ENCODE assay signal across 8 cellular contexts in the genomic region with DNA sequence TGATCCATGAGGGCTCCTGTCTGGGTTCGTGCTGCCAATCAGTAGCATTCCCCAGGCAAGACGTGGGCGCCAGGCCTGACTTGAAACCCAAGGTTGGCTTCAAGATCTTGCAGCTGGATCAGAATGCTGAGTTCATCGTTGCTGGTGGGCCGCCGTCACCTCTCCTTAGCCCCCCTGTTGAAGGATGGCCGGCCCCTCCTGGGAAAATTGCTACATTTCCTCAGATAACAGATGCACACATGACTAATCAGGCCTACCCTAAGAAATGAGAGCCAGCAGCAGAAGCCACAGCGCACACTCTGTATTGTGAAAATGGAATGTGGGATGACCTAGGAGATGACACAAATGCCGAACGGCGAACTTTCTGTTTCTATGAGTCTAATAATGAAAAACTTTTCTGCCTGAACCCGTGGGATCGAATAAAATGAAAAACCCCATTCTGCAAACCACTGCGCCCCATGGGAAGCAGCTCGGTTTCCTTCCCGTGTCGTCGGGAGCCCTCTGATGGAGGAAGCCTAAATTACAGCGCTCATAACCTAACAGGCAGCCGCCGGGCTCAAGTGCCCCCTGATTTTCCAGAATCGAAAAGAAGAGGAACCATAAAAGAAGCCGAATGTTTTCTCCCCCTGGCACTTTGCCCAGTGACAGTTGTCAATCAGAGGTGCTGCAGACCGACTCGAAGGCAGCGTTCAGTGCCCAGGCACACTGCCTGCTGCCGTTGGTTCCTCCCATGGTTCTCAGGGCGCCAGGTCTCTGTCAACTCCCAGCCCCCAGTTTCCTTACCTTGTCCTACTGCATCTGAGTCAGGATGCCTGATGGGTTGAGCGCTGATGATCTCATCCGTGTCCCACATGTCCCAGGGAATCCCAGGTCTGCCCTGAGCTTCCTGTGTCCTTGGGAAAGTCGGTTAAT. TPM values are rescaled to one million over a fixed set of nuclear protein-coding genes. Genes with fewer than 3 reads are reported as not detected.
A peak's percentile ranks its signal among the peaks of the same experiment; 100 is the strongest.
DNase-seq lines count a peak whose midpoint lies in the region; ATAC-seq and TF ChIP-seq lines count a peak whose summit lies in the region.

No MANE protein-coding gene starts in this region.

- peak overlapping the region in 1 of 2 donors; percentile 52 for H3K27ac ChIP-seq in coronary artery

- TF ChIP-seq CTCF in CD14-positive monocyte (IDR thresholded peaks at IDR 0.05), result peak; percentile 86
- peak; percentile 88 for TF ChIP-seq CTCF in coronary artery (IDR thresholded peaks at IDR 0.05)
- peak in 1 of 3 donors; percentile 48 for TF ChIP-seq CTCF in lower leg skin (IDR thresholded peaks at IDR 0.05)

- peak; percentile 40 for ATAC-seq in GM21619 (IDR thresholded peaks at IDR 0.05; ENCODE audit: unreplicated experiment)

- TF ChIP-seq POLR2A in lower leg skin (IDR thresholded peaks at IDR 0.05), result no peak

- H3K36me3 Mint-ChIP-seq in CD14-positive monocyte, result peaks cover 2 to 3% of the 10 kb centered on the region in 2 donors

- peaks cover 42 to 53% (median 43%) of the 10 kb centered on the region in 3 donors for H3K27me3 Mint-ChIP-seq in CD14-positive monocyte (ENCODE audit: low read depth in 3 of 3)

- WGBS in lower leg skin, 2 donors, result 22 to 24% methylated on average over 30 to 31 of the region's 31 CpGs

- peak overlapping the region; percentile 66 to 83 for H3K4me3 Mint-ChIP-seq in CD14-positive monocyte

- intact Hi-C loops in CD14-positive monocyte (cut with micrococcal nuclease) (loop anchor here (1.0 to 5.0 kb wide), 2 partner anchors 54 to 86 kb away; no protein-coding TSS in a partner anchor), lower leg skin (cut with DNase I; ENCODE audit: low total_unique reads) (loop anchor here (5.0 kb wide), 1 partner anchor 84 kb away; no protein-coding TSS in a partner anchor)

- H3K4me3 ChIP-seq in coronary artery (peak overlapping the region; percentile 37), lower leg skin (ENCODE audit: low read depth, poor library complexity, severe bottlenecking) (no peak overlapping the region)

- peak overlapping the region; percentile 35 to 85 (median 62) for H3K27ac Mint-ChIP-seq in CD14-positive monocyte

- peak; percentile 59 for DNase-seq in CD14-positive monocyte (ENCODE audit: low spot score)
- DNase-seq in NCI-H2029 treated with DMSO at 0.1 percent for 48 hours (lab: John Stamatoyannopoulos, UW), result peak; percentile 8
- peak; percentile 42 for DNase-seq in activated CD4-positive, alpha-beta T cell treated with anti-CD3 and anti-CD28 coated beads for 1 hour
- DNase-seq in coronary artery (ENCODE audit: low spot score), result no peak
- DNase-seq in lower leg skin (ENCODE audit: low spot score in 2 of 2), result peak; percentile 62 to 92
- peak; percentile 23 to 38 (median 35) for DNase-seq in stimulated activated CD4-positive, alpha-beta T cell treated with anti-CD3 and anti-CD28 coated beads, TNF-alpha, amount 100 ng/mL, for 4 hours (ENCODE audit: low read depth in 3 of 3)
- DNase-seq in GM19240 (ENCODE audit: insufficient read length, low spot score), result no peak

- H3K9me3 Mint-ChIP-seq in CD14-positive monocyte, result peaks cover 0 to 9% (median 4%) of the 10 kb centered on the region in 7 donors

- peaks cover 40% of the 10 kb centered on the region for H3K4me1 Mint-ChIP-seq in CD14-positive monocyte

RNA-seq across cellular contexts. Expression of a gene that starts 38.2 kb away (rescaled TPM):
- 10 to 100 TPM in 1 of 2 donors, 1 to 10 TPM in 1; 8.6 to 15.9 TPM for polyA plus RNA-seq in CD14-positive monocyte
- 10 to 100 TPM; 65.5 to 98.7 (median 87.8) TPM for total RNA-seq in lower leg skin

Comparison
In these comparisons a context has a peak if more than half of its experiments do, and no peak if none do; other contexts are left out.
1. DNase-seq: peak in CD14-positive monocyte (single experiment), NCI-H2029 treated with DMSO at 0.1 percent for 48 hours (single experiment), activated CD4-positive, alpha-beta T cell treated with anti-CD3 and anti-CD28 coated beads for 1 hour (single experiment), lower leg skin (2 of 2) and stimulated activated CD4-positive, alpha-beta T cell treated with anti-CD3 and anti-CD28 coated beads, TNF-alpha, amount 100 ng/mL, for 4 hours (3 of 3); none in coronary artery (single experiment) and GM19240 (single experiment).